1 cellular context compared by ENCODE assay signal in the genomic region with DNA sequence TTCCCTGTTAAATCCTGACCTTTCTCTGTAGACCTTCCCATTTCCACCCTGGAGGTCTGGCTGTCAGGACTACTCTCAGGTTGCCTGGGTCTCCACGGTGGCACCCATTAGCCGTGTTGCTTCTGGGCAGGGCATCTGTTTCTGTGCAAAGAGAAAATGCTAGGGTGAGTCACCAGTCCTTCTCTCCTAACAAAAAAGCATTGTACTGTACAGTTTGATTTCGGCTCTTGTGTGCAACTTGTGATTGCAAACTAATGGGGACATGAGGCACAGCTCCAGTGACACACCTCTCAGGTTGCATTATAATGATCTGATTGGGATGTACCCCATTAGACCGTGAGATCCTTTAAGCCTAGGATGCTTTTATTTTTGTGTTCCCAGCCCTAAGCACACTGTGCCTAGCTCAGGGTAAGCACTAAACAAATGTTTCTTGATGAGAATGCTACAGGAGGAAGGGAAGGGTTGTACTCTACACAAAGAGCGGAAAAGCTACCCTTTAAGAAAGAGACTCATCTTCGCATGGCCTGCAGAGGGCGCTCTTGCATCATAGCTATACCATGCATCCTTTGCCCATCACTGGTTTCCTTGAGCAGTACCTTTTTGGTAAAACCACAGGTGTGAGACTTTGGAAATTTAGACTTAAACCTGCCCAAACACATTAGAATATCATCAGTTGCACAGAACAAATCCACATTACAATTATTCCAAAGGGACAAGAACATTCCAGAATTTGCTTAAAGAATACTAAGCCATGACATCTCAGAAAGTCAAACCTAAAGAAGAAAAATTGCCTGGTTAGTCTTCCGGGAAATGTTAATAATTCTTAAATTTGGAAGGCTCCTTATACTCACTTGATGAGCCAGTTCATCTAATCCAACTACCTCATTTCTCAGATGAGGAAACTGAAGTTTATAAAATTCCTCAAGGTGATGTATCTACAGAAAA.
A peak's percentile ranks its signal among the peaks of the same experiment; 100 is the strongest.
TF ChIP-seq lines count a peak whose summit lies in the region.

No MANE protein-coding gene starts in this region.

TF ChIP-seq in K562, 482 proteins besides CTCF, POLR2A, EP300 and RAD21:
- TF ChIP-seq RCOR1 (IDR thresholded peaks at IDR 0.05; ENCODE audit: borderline replicate concordance in 1 of 2, low read depth in 2 of 2, low read length in 2 of 2) = 0 out of 4 replicates have a peak, but pooled peaks of 1 of the 2 experiments have one; percentile 24
- TF ChIP-seq SMC3 (conservative IDR thresholded peaks at IDR 0.05; ENCODE audit: insufficient read depth, low read depth, low read length) = peak; percentile 64
- 0 out of 2 replicates have a peak, but pooled peaks have one; percentile 30 for TF ChIP-seq CC2D1A (IDR thresholded peaks at IDR 0.05)
- TF ChIP-seq, protein P1, sequence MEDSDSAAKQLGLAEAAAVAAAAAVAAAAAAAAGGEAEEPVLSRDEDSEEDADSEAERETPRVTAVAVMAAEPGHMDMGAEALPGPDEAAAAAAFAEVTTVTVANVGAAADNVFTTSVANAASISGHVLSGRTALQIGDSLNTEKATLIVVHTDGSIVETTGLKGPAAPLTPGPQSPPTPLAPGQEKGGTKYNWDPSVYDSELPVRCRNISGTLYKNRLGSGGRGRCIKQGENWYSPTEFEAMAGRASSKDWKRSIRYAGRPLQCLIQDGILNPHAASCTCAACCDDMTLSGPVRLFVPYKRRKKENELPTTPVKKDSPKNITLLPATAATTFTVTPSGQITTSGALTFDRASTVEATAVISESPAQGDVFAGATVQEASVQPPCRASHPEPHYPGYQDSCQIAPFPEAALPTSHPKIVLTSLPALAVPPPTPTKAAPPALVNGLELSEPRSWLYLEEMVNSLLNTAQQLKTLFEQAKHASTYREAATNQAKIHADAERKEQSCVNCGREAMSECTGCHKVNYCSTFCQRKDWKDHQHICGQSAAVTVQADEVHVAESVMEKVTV (CRISPR knock-in tag; IDR thresholded peaks at IDR 0.05) = peak; percentile 73
- TF ChIP-seq BHLHE40 (IDR thresholded peaks at IDR 0.05; ENCODE audit: low read length) = 0 out of 2 replicates have a peak, but pooled peaks have one; percentile 8
- TF ChIP-seq SRF (CRISPR knock-in tag; IDR thresholded peaks at IDR 0.05) = no peak
- TF ChIP-seq, protein P2, sequence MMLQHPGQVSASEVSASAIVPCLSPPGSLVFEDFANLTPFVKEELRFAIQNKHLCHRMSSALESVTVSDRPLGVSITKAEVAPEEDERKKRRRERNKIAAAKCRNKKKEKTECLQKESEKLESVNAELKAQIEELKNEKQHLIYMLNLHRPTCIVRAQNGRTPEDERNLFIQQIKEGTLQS (IDR thresholded peaks at IDR 0.05) = peak; percentile 39; the same call in 1 of the 2 replicates
- TF ChIP-seq, protein P2 (CRISPR knock-in tag; conservative IDR thresholded peaks at IDR 0.05) = no peak
- TF ChIP-seq NONO (IDR thresholded peaks at IDR 0.05; ENCODE audit: low read depth in 2 of 2, low read length in 1 of 2) = no peak
- TF ChIP-seq CEBPB (tag; IDR thresholded peaks at IDR 0.05) = peak; percentile 36; the same call in 1 of the 2 replicates
- no peak for TF ChIP-seq ZNF140 (CRISPR knock-in tag; IDR thresholded peaks at IDR 0.05)
- 0 out of 2 replicates have a peak, but pooled peaks have one; percentile 27 for TF ChIP-seq CEBPG (CRISPR knock-in tag; IDR thresholded peaks at IDR 0.05)
- peak in 1 of 2 experiments; percentile 45; a peak in 1 of 4 replicates for TF ChIP-seq CEBPG (tag; conservative IDR thresholded peaks at IDR 0.05 in 1 of 2, IDR thresholded peaks at IDR 0.05 in 1 of 2)
- 0 out of 2 replicates have a peak, but pooled peaks have one; percentile 23 for TF ChIP-seq JUND (IDR thresholded peaks at IDR 0.05; ENCODE audit: borderline replicate concordance, low read depth, low read length)
- no peak for TF ChIP-seq JUND (tag; IDR thresholded peaks at IDR 0.05; ENCODE audit: borderline replicate concordance, low read depth, low read length)
- peak; percentile 86; the same call in 1 of the 2 replicates for TF ChIP-seq STAG1 (CRISPR knock-in tag; IDR thresholded peaks at IDR 0.05; ENCODE audit: borderline replicate concordance)
- TF ChIP-seq CTBP1 (IDR thresholded peaks at IDR 0.05; ENCODE audit: borderline replicate concordance) = peak; percentile 38; the same call in 1 of the 2 replicates
- no peak for TF ChIP-seq RBM15 (IDR thresholded peaks at IDR 0.05; ENCODE audit: insufficient read depth, low read length)
- TF ChIP-seq ZEB2 (IDR thresholded peaks at IDR 0.05) = 0 out of 2 replicates have a peak, but pooled peaks have one; percentile 20
TF ChIP-seq in K562: peak in this region for 12.
